22 cellular contexts compared by ENCODE assay signal in genomic region chr17:35514561-35514960, GRCh38. TPM values are rescaled to one million over a fixed set of nuclear protein-coding genes. Genes with fewer than 3 reads are reported as not detected.
DNase-seq lines count a peak whose midpoint lies in the region; ATAC-seq and TF ChIP-seq lines count a peak whose summit lies in the region.
"Had no signal": no experiment of that assay in that cellular context is flagged by ENCODE, and none has a peak within 500 bp of the region (broad histone marks: within the 10 kb centered on the region; RNA-seq: fewer than 3 reads in every experiment).

No MANE protein-coding gene starts in this region.

- no peak overlapping the region for H3K4me3 ChIP-seq in CD8-positive, alpha-beta T cell (ENCODE audit: low read depth, low read length)

- no peak for TF ChIP-seq CTCF in CD8-positive, alpha-beta T cell (IDR thresholded peaks at IDR 0.05)

- H3K4me1 Mint-ChIP-seq in CD8-positive, alpha-beta T cell (ENCODE audit: low read depth), result peaks cover 81% of the 10 kb centered on the region
- peaks cover 88 to 100% of the 10 kb centered on the region in 2 donors for H3K4me1 Mint-ChIP-seq in immature natural killer cell

- CTCF ChIA-PET in CD8-positive, alpha-beta T cell (lab: Charles Lee), result interaction anchor here (1.5 kb wide), 1 partner anchor 39 kb away, joined by 5 read pairs; no protein-coding TSS in a partner anchor

- ATAC-seq in CD8-positive, alpha-beta T cell, result no peak
- ATAC-seq in GM18502 (IDR thresholded peaks at IDR 0.05; ENCODE audit: poor library complexity, unreplicated experiment), result no peak
- ATAC-seq: HepG2 had no signal

- H3K36me3 ChIP-seq in CD8-positive, alpha-beta T cell (ENCODE audit: insufficient read depth, low read length), result peaks cover 6% of the 10 kb centered on the region

- intact Hi-C loops in CD8-positive, alpha-beta T cell (cut with DNase I, micrococcal nuclease), result no loop called here

- peaks cover 20% of the 10 kb centered on the region for H3K4me1 ChIP-seq in CD8-positive, alpha-beta T cell (ENCODE audit: insufficient read depth, low read length)

- peak; percentile 10 for DNase-seq in NCI-H82 (lab: John Stamatoyannopoulos, UW)
- DNase-seq in NCI-H82 treated with DMSO at 0.1 percent for 48 hours (lab: John Stamatoyannopoulos, UW; ENCODE audit: unreplicated experiment), result no peak
- DNase-seq in CD8-positive, alpha-beta T cell, result no peak
- DNase-seq in OCI-M1 (lab: John Stamatoyannopoulos, UW), result peak; percentile 8
- no peak for DNase-seq in immature natural killer cell
- DNase-seq in NCI-H2081 (lab: John Stamatoyannopoulos, UW), result no peak
- DNase-seq in substantia nigra (lab: John Stamatoyannopoulos, UW), result no peak
- DNase-seq: C1 segment of cervical spinal cord; DND-41; HFFc6; MM.1S; NCI-H1092 treated with DMSO at 0.1 percent for 48 hours; NCI-H226; NCI-H526; NK-92 treated with Interleukin-12 subunit alpha and Interleukin-12 subunit beta, amount 100 ng/mL, for 24 hours; SIG-M5 had no signal

- POLR2A ChIA-PET in CD8-positive, alpha-beta T cell (lab: Charles Lee), result no interaction called here

- H3K27me3 Mint-ChIP-seq in CD8-positive, alpha-beta T cell (ENCODE audit: low read depth), result no peaks in the 10 kb centered on the region
- H3K27me3 Mint-ChIP-seq in immature natural killer cell (ENCODE audit: low read depth in 3 of 3), result peaks cover 0 to 12% (median 12%) of the 10 kb centered on the region in 3 donors

- H3K9me3 Mint-ChIP-seq in CD8-positive, alpha-beta T cell, result no peaks in the 10 kb centered on the region
- no peaks in the 10 kb centered on the region for H3K9me3 Mint-ChIP-seq in immature natural killer cell
- H3K9me3 Mint-ChIP-seq: HFFc6 had no signal

- H3K4me3 Mint-ChIP-seq in CD8-positive, alpha-beta T cell, result no peak overlapping the region
- H3K4me3 Mint-ChIP-seq in immature natural killer cell, result peak overlapping the region in 2 of 5 donors; percentile 13 to 44
- H3K4me3 Mint-ChIP-seq: HFFc6 had no signal

- H3K27ac Mint-ChIP-seq in CD8-positive, alpha-beta T cell, result peak overlapping the region; percentile 77
- peak overlapping the region; percentile 43 to 95 (median 89) for H3K27ac Mint-ChIP-seq in immature natural killer cell
- H3K27ac Mint-ChIP-seq: HFFc6 had no signal

- H3K27ac ChIP-seq in CD8-positive, alpha-beta T cell (ENCODE audit: low read depth, low read length), result no peak overlapping the region
- no peak overlapping the region for H3K27ac ChIP-seq in substantia nigra (ENCODE audit: low read depth, low read length, poor library complexity, severe bottlenecking)
- H3K27ac ChIP-seq: KMS-11 had no signal

- no peaks in the 10 kb centered on the region for H3K9me3 ChIP-seq in CD8-positive, alpha-beta T cell (ENCODE audit: low read length)

- H3K36me3 Mint-ChIP-seq in CD8-positive, alpha-beta T cell, result peaks cover 86% of the 10 kb centered on the region
- peaks cover 26 to 51% (median 46%) of the 10 kb centered on the region in 3 donors for H3K36me3 Mint-ChIP-seq in immature natural killer cell

- no peaks in the 10 kb centered on the region for H3K27me3 ChIP-seq in CD8-positive, alpha-beta T cell (ENCODE audit: insufficient read depth, low read length)

RNA-seq across cellular contexts. Expression of gene SLFN12L, which starts 22.9 kb away (rescaled TPM):
- total RNA-seq in CD8-positive, alpha-beta T cell, result 10 to 100 TPM; 39.8 to 41.4 TPM
- 10 to 100 TPM; 14.8 to 28.8 (median 27.4) TPM for polyA plus RNA-seq in immature natural killer cell
- total RNA-seq: H1, HepG2, OCI-LY7, RPMI7951 had no signal
- polyA plus RNA-seq: H1, HepG2 had no signal

RNA-seq across cellular contexts. Expression of gene SLFN14, which starts 46.1 kb away (rescaled TPM):
- total RNA-seq in CD8-positive, alpha-beta T cell, result not detected
- under 1 TPM in 2 of 3 donors, not detected in 1; 0.10 to 0.50 TPM for polyA plus RNA-seq in immature natural killer cell
- total RNA-seq: H1, HepG2, HFFc6, OCI-LY7, RPMI7951 had no signal
- polyA plus RNA-seq: HepG2 had no signal

Comparison
In these comparisons a context has a peak if more than half of its experiments do, and no peak if none do; other contexts are left out.
1. DNase-seq: peak in NCI-H82 (single experiment) and OCI-M1 (single experiment); none in NCI-H82 treated with DMSO at 0.1 percent for 48 hours (single experiment), CD8-positive, alpha-beta T cell (0 of 7), immature natural killer cell (0 of 3), NCI-H2081 (0 of 2) and substantia nigra (0 of 49).